Comparison of ENCODE assay signal across 7 cellular contexts in genomic region chr3:188954590-188955208, GRCh38.
A peak's percentile ranks its signal among the peaks of the same experiment; 100 is the strongest.
DNase-seq lines count a peak whose midpoint lies in the region; ATAC-seq, FAIRE-seq and TF ChIP-seq lines count a peak whose summit lies in the region.

No MANE protein-coding gene starts in this region.

- TF ChIP-seq EP300 in stomach (IDR thresholded peaks at IDR 0.05) = no peak

- peaks cover 70% of the 10 kb centered on the region for H3K4me1 Mint-ChIP-seq in activated T-cell treated with anti-CD3 and anti-CD28 coated beads, Interleukin-2, amount 50 U/mL, for 24 hours (ENCODE audit: low read depth)
- H3K4me1 Mint-ChIP-seq in neural progenitor cell = peaks cover 2% of the 10 kb centered on the region

- H3K36me3 ChIP-seq in PC-3 (ENCODE audit: low read depth, low read length) (no peaks in the 10 kb centered on the region), neural progenitor cell (no peaks in the 10 kb centered on the region), stomach (no peaks in the 10 kb centered on the region)

- H3K4me3 ChIP-seq in PC-3 (ENCODE audit: low read length) = no peak overlapping the region
- no peak overlapping the region for H3K4me3 ChIP-seq in fibroblast of mammary gland (ENCODE audit: control insufficient read depth, low read depth, low read length)
- H3K4me3 ChIP-seq in neural progenitor cell = no peak overlapping the region
- no peak overlapping the region for H3K4me3 ChIP-seq in stomach

- H4K20me1 ChIP-seq in PC-3 (ENCODE audit: low read length) (no peaks in the 10 kb centered on the region), neural progenitor cell (ENCODE audit: low read depth) (no peaks in the 10 kb centered on the region)

- no peaks in the 10 kb centered on the region for H3K9me3 Mint-ChIP-seq in activated T-cell treated with anti-CD3 and anti-CD28 coated beads, Interleukin-2, amount 50 U/mL, for 24 hours
- no peaks in the 10 kb centered on the region for H3K9me3 Mint-ChIP-seq in neural progenitor cell

- no peaks in the 10 kb centered on the region for H3K9me2 ChIP-seq in PC-3 (replicated peaks; ENCODE audit: low read length)

- H2AFZ ChIP-seq in PC-3 (ENCODE audit: low read length) = no peak overlapping the region
- no peak overlapping the region for H2AFZ ChIP-seq in neural progenitor cell (replicated peaks)

- H3K9ac ChIP-seq in PC-3 (ENCODE audit: low read length) (no peak overlapping the region), neural progenitor cell (no peak overlapping the region)

- no peak overlapping the region for H3K4me2 ChIP-seq in PC-3 (ENCODE audit: low read length)
- H3K4me2 ChIP-seq in neural progenitor cell = no peak overlapping the region

- ATAC-seq in PC-3 = peak; percentile 50; the same call in 1 of the 2 replicates

- H3F3A ChIP-seq in PC-3 (ENCODE audit: low read length, unreplicated experiment) = no peaks in the 10 kb centered on the region
- no peaks in the 10 kb centered on the region for H3F3A ChIP-seq in neural progenitor cell (ENCODE audit: low read depth)

- H3K4me3 Mint-ChIP-seq in activated T-cell treated with anti-CD3 and anti-CD28 coated beads, Interleukin-2, amount 50 U/mL, for 24 hours = no peak overlapping the region
- peak overlapping the region; percentile 4 for H3K4me3 Mint-ChIP-seq in neural progenitor cell

- no peaks in the 10 kb centered on the region for H3K27me3 Mint-ChIP-seq in activated T-cell treated with anti-CD3 and anti-CD28 coated beads, Interleukin-2, amount 50 U/mL, for 24 hours
- H3K27me3 Mint-ChIP-seq in neural progenitor cell (ENCODE audit: insufficient read depth, low read depth) = peaks cover 12% of the 10 kb centered on the region

- BruUV-seq in PC-3 (replicated peaks; lab: Mats Ljungman, UMichigan) = no TSS peak

- TF ChIP-seq POLR2A in GM12892 (IDR thresholded peaks at IDR 0.05; ENCODE audit: low read depth, low read length) (no peak), stomach (IDR thresholded peaks at IDR 0.05) (no peak)

- H3K27me3 ChIP-seq in PC-3 (ENCODE audit: low read length) = no peaks in the 10 kb centered on the region
- peaks cover 2% of the 10 kb centered on the region for H3K27me3 ChIP-seq in neural progenitor cell
- no peaks in the 10 kb centered on the region for H3K27me3 ChIP-seq in stomach

- H3K27ac ChIP-seq in PC-3 (ENCODE audit: low read length) = no peak overlapping the region
- no peak overlapping the region for H3K27ac ChIP-seq in neural progenitor cell
- peak overlapping the region in 2 of 5 donors; percentile 12 to 69 for H3K27ac ChIP-seq in stomach

- intact Hi-C loops in PC-3 (cut with micrococcal nuclease) = loop anchor here (1.0 to 5.0 kb wide), 10 partner anchors 278 to 1212 kb away; partner anchors contain the start of gene LPP
- intact Hi-C loops in stomach (cut with DNase I; ENCODE audit: low total_unique reads) = no loop called here

- H3K27ac Mint-ChIP-seq in activated T-cell treated with anti-CD3 and anti-CD28 coated beads, Interleukin-2, amount 50 U/mL, for 24 hours = no peak overlapping the region
- no peak overlapping the region for H3K27ac Mint-ChIP-seq in neural progenitor cell

- WGBS in stomach, 5 donors = 6 to 26% (median 15%) methylated on average over 3 of the region's 3 CpGs

- DNase-seq in GM12892 (ENCODE audit: insufficient read length) (peak; percentile 28), KG1 (lab: John Stamatoyannopoulos, UW) (peak; percentile 32), PC-3 (peak; percentile 92), fibroblast of mammary gland (ENCODE audit: low read depth) (peak; percentile 91), neural progenitor cell (ENCODE audit: low spot score) (peak; percentile 91), stomach (peak; percentile 86)
- peak; percentile 81 for DNase-seq in activated T-cell treated with anti-CD3 and anti-CD28 coated beads, Interleukin-2, amount 50 U/mL, for 24 hours

- POLR2A ChIA-PET in PC-3 (lab: Charles Lee; ENCODE audit: unreplicated experiment) = no interaction called here

- no peaks in the 10 kb centered on the region for H3K9me3 ChIP-seq in PC-3 (ENCODE audit: low read length)
- H3K9me3 ChIP-seq in neural progenitor cell (ENCODE audit: low read depth) = no peaks in the 10 kb centered on the region
- H3K9me3 ChIP-seq in stomach = no peaks in the 10 kb centered on the region

- peak; percentile 56 for FAIRE-seq in GM12892 (lab: Jason Lieb, UNC)

- no peaks in the 10 kb centered on the region for H3K36me3 Mint-ChIP-seq in activated T-cell treated with anti-CD3 and anti-CD28 coated beads, Interleukin-2, amount 50 U/mL, for 24 hours (ENCODE audit: low read depth)
- H3K36me3 Mint-ChIP-seq in neural progenitor cell = no peaks in the 10 kb centered on the region

- CTCF ChIA-PET in PC-3 (lab: Charles Lee) = interaction anchor here (0.5 to 2.9 kb wide), 10 partner anchors 21 to 1215 kb away, joined by 3 to 49 read pairs (median 4); no protein-coding TSS in a partner anchor

- H3K4me1 ChIP-seq in PC-3 (ENCODE audit: insufficient read depth, low read length) (peaks cover 20% of the 10 kb centered on the region), neural progenitor cell (no peaks in the 10 kb centered on the region), stomach (peaks cover 24 to 40% (median 33%) of the 10 kb centered on the region in 4 donors)

- TF ChIP-seq CTCF in PC-3 (conservative IDR thresholded peaks at IDR 0.05; ENCODE audit: low read depth, low read length) (peak; percentile 98), fibroblast of mammary gland (conservative IDR thresholded peaks at IDR 0.05; ENCODE audit: control insufficient read depth, insufficient read depth, low read depth, low read length) (peak; percentile 99), neural progenitor cell (IDR thresholded peaks at IDR 0.05) (peak; percentile 95), stomach (IDR thresholded peaks at IDR 0.05) (peak in 6 of 7 experiments; percentile 63 to 94 (median 89))

- H3K79me2 ChIP-seq in PC-3 (ENCODE audit: low read length) (no peaks in the 10 kb centered on the region), neural progenitor cell (ENCODE audit: low read depth) (no peaks in the 10 kb centered on the region)

Comparison
In these comparisons a context has a peak if more than half of its experiments do, and no peak if none do; other contexts are left out.
1. DNase-seq: peak in every context shown above with its lines; median percentile 92 in PC-3; 91 in fibroblast of mammary gland; 91 in neural progenitor cell; 86 in stomach; 81 in activated T-cell treated with anti-CD3 and anti-CD28 coated beads, Interleukin-2, amount 50 U/mL, for 24 hours; 32 in KG1; 28 in GM12892.